ENCODE assay signal across 2 cellular contexts in genomic region chr1:205329719-205330118, GRCh38.
TF ChIP-seq lines count a peak whose summit lies in the region.

No MANE protein-coding gene starts in this region.

TF ChIP-seq in H1, 55 proteins besides CTCF, POLR2A, EP300 and RAD21:
- TF ChIP-seq GTF2F1 (IDR thresholded peaks at IDR 0.05; ENCODE audit: borderline replicate concordance, low read depth, low read length) (no peak), JUN (IDR thresholded peaks at IDR 0.05; ENCODE audit: low read depth, low read length) (no peak), POU5F1 (IDR thresholded peaks at IDR 0.05; ENCODE audit: low read depth, low read length) (no peak), TBP (IDR thresholded peaks at IDR 0.05; ENCODE audit: low read depth, low read length) (no peak), CHD2 (IDR thresholded peaks at IDR 0.05; ENCODE audit: low read length) (no peak), SP2 (IDR thresholded peaks at IDR 0.05; ENCODE audit: low read length) (no peak), SP4 (IDR thresholded peaks at IDR 0.05; ENCODE audit: low read length) (no peak), EZH2 (IDR thresholded peaks at IDR 0.05; ENCODE audit: low read depth, low read length, severe bottlenecking) (no peak), SIN3A (conservative IDR thresholded peaks at IDR 0.05 in 1 of 2, IDR thresholded peaks at IDR 0.05 in 1 of 2; ENCODE audit: low read depth in 1 of 2, low read length in 2 of 2) (no peak), RFX5 (IDR thresholded peaks at IDR 0.05; ENCODE audit: borderline replicate concordance, low read depth, low read length) (no peak), SIX5 (IDR thresholded peaks at IDR 0.05; ENCODE audit: low read depth, low read length) (no peak), CHD7 (IDR thresholded peaks at IDR 0.05; ENCODE audit: insufficient replicate concordance, low read length) (no peak), E2F6 (IDR thresholded peaks at IDR 0.05) (no peak), KDM1A (IDR thresholded peaks at IDR 0.05; ENCODE audit: borderline replicate concordance, low read length) (no peak), POLR2AphosphoS5 (IDR thresholded peaks at IDR 0.05; ENCODE audit: low read depth, low read length) (no peak), TAF7 (optimal IDR thresholded peaks at IDR 0.05; ENCODE audit: borderline replicate concordance, low read depth, low read length) (no peak), JUND (IDR thresholded peaks at IDR 0.05; ENCODE audit: low read length) (no peak), ATF3 (IDR thresholded peaks at IDR 0.05; ENCODE audit: insufficient read depth, low read depth, low read length) (no peak)

TF ChIP-seq in SK-N-SH, 30 proteins besides CTCF, POLR2A, EP300 and RAD21:
- TF ChIP-seq TEAD4 (IDR thresholded peaks at IDR 0.05; ENCODE audit: borderline replicate concordance, insufficient read depth) (no peak), EZH2phosphoT487 (IDR thresholded peaks at IDR 0.05; ENCODE audit: borderline replicate concordance, low read depth) (no peak), FOXJ3 (CRISPR knock-in tag; IDR thresholded peaks at IDR 0.05) (no peak), MAX (IDR thresholded peaks at IDR 0.05; ENCODE audit: low read depth) (no peak), RXRA (IDR thresholded peaks at IDR 0.05; ENCODE audit: borderline replicate concordance, low read depth) (no peak), USF2 (IDR thresholded peaks at IDR 0.05; ENCODE audit: borderline replicate concordance, low read depth, low read length) (no peak), PBX3 (IDR thresholded peaks at IDR 0.05) (no peak), TAF1 (IDR thresholded peaks at IDR 0.05; ENCODE audit: borderline replicate concordance, low read depth, low read length) (no peak), NFIC (IDR thresholded peaks at IDR 0.05; ENCODE audit: borderline replicate concordance) (no peak), SMC3 (IDR thresholded peaks at IDR 0.05; ENCODE audit: low read depth, low read length) (no peak)
